16 cellular contexts compared by ENCODE assay signal in the genomic region with DNA sequence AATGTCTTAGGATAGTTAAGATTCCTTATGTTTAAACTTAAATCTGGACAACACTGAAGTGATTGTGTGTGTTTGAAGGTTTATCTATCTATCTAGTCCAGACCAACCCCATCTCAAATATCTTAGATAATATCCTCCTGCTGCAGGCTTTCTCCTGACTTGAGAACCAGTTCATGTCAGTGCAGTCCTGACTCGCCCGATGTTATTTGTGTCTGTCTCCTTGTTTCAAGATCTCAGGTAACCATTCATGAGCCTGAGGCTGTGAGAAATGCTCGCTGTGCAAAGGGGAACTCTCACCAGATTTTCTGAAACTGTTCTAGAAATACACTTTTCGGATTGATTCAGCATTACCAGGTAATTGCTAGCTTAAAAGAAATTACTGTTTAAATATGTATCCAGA.
"Had no signal": no experiment of that assay in that cellular context is flagged by ENCODE, and none has a peak within 500 bp of the region (broad histone marks: within the 10 kb centered on the region; RNA-seq: fewer than 3 reads in every experiment).

No MANE protein-coding gene starts in this region.

- H3K9me3 ChIP-seq: esophagus squamous epithelium, right atrium auricular region, stomach, thoracic aorta, uterus had no signal

- ATAC-seq: activated T-cell treated with anti-CD3 and anti-CD28 coated beads, Interleukin-2, amount 50 U/mL, for 72 hours had no signal

- H3K27ac ChIP-seq: esophagus squamous epithelium, right atrium auricular region, skin epidermis, stomach, thoracic aorta, uterus had no signal

- H3K4me3 ChIP-seq: esophagus squamous epithelium, thoracic aorta, uterus had no signal

- H3K36me3 ChIP-seq: esophagus squamous epithelium, right atrium auricular region, stomach, thoracic aorta, uterus had no signal

- DNase-seq: activated CD4-positive, alpha-beta memory T cell treated with anti-CD3 and anti-CD28 coated beads, Interleukin-2, amount 10 ng/mL, durations not matched to agents 7 days and 5 days; activated CD4-positive, alpha-beta T cell treated with anti-CD3 and anti-CD28 coated beads for 1 hour; activated gamma-delta T cell treated with Interleukin-2 at 50 U/mL for 16 hours; activated naive CD8-positive, alpha-beta T cell treated with anti-CD3 and anti-CD28 coated beads for 36 hours; activated T-cell treated with anti-CD3 and anti-CD28 coated beads, Interleukin-2, amount 50 U/mL, for 72 hours; esophagus squamous epithelium; foreskin fibroblast; left ventricle myocardium superior; mesenchymal stem cell; stimulated activated CD4-positive, alpha-beta T cell treated with anti-CD3 and anti-CD28 coated beads, Interleukin-4, amount 100 ng/mL, for 4 hours; stomach; T-helper 2 cell; uterus had no signal

- H3K4me3 Mint-ChIP-seq: activated CD4-positive, alpha-beta memory T cell treated with anti-CD3 and anti-CD28 coated beads, Interleukin-2, amount 10 ng/mL, durations not matched to agents 7 days and 5 days had no signal

- H3K36me3 Mint-ChIP-seq: activated naive CD8-positive, alpha-beta T cell treated with anti-CD3 and anti-CD28 coated beads for 36 hours had no signal

- H3K27ac Mint-ChIP-seq: activated CD4-positive, alpha-beta memory T cell treated with anti-CD3 and anti-CD28 coated beads, Interleukin-2, amount 10 ng/mL, durations not matched to agents 7 days and 5 days; activated naive CD8-positive, alpha-beta T cell treated with anti-CD3 and anti-CD28 coated beads for 36 hours; activated T-cell treated with anti-CD3 and anti-CD28 coated beads, Interleukin-2, amount 50 U/mL, for 72 hours had no signal

- H3K9me3 Mint-ChIP-seq: activated CD4-positive, alpha-beta memory T cell treated with anti-CD3 and anti-CD28 coated beads, Interleukin-2, amount 10 ng/mL, durations not matched to agents 7 days and 5 days; activated naive CD8-positive, alpha-beta T cell treated with anti-CD3 and anti-CD28 coated beads for 36 hours; activated T-cell treated with anti-CD3 and anti-CD28 coated beads, Interleukin-2, amount 50 U/mL, for 72 hours had no signal
